ENCODE assay signal across 18 cellular contexts in the genomic region with DNA sequence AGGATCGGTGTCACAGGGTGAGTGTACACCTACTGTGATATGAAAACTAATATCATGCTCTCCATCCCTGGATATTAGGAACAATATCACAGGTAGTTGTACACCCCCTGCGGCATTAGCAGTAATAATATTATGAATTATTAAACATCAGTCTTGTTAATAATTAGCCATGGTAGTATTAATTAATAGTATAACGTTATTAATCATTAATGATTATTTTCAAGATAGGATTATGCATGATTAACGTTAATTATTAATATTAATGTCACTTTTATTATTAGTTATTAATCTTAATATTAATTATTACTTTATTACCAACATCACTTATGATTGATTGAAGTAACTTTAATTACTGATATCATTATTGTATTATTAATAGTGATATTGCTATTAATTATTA.
"Had no signal": no experiment of that assay in that cellular context is flagged by ENCODE, and none has a peak within 500 bp of the region (broad histone marks: within the 10 kb centered on the region; RNA-seq: fewer than 3 reads in every experiment).

No MANE protein-coding gene starts in this region.

- H3K4me1 ChIP-seq: SJCRH30 had no signal

- DNase-seq: KBM-7, NCI-H1092, NCI-H1105 treated with DMSO at 0.1 percent for 48 hours, NCI-H1417 treated with DMSO at 0.1 percent for 48 hours, NCI-H146, NCI-H1694 treated with DMSO at 0.1 percent for 48 hours, NCI-H1930, NCI-H2081, NCI-H2107, NCI-H226, NCI-H446, NCI-H510A, NCI-H524 treated with DMSO at 0.1 percent for 48 hours, NCI-H774, SHP77 treated with DMSO at 0.1 percent for 48 hours, SJCRH30 had no signal

- ATAC-seq: SK-N-SH treated with all-trans-retinoic acid at 6 μM for 48 hours had no signal

- H3K4me3 ChIP-seq: SJCRH30 had no signal

- H3K27ac ChIP-seq: RWPE1, SJCRH30 had no signal

- H3K36me3 ChIP-seq: SJCRH30 had no signal

- H3K27me3 ChIP-seq: SJCRH30 had no signal
